Comparison of ENCODE assay signal across 1 cellular context in genomic region chr9:37679649-37680402, GRCh38.
TF ChIP-seq lines count a peak whose summit lies in the region.

No MANE protein-coding gene starts in this region.

TF ChIP-seq in SK-N-SH treated with all-trans-retinoic acid at 6 μM for 48 hours, 23 proteins besides CTCF, POLR2A, EP300 and RAD21 (continued from another document):
- TF ChIP-seq, protein P1, sequence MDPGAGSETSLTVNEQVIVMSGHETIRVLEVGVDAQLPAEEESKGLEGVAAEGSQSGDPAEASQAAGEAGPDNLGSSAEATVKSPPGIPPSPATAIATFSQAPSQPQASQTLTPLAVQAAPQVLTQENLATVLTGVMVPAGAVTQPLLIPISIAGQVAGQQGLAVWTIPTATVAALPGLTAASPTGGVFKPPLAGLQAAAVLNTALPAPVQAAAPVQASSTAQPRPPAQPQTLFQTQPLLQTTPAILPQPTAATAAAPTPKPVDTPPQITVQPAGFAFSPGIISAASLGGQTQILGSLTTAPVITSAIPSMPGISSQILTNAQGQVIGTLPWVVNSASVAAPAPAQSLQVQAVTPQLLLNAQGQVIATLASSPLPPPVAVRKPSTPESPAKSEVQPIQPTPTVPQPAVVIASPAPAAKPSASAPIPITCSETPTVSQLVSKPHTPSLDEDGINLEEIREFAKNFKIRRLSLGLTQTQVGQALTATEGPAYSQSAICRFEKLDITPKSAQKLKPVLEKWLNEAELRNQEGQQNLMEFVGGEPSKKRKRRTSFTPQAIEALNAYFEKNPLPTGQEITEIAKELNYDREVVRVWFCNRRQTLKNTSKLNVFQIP (CRISPR knock-in tag; IDR thresholded peaks at IDR 0.05; ENCODE audit: borderline replicate concordance, low read depth) = no peak
- TF ChIP-seq, protein P2, sequence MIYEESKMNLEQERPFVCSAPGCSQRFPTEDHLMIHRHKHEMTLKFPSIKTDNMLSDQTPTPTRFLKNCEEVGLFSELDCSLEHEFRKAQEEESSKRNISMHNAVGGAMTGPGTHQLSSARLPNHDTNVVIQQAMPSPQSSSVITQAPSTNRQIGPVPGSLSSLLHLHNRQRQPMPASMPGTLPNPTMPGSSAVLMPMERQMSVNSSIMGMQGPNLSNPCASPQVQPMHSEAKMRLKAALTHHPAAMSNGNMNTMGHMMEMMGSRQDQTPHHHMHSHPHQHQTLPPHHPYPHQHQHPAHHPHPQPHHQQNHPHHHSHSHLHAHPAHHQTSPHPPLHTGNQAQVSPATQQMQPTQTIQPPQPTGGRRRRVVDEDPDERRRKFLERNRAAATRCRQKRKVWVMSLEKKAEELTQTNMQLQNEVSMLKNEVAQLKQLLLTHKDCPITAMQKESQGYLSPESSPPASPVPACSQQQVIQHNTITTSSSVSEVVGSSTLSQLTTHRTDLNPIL (CRISPR knock-in tag; IDR thresholded peaks at IDR 0.05; ENCODE audit: low read depth) = no peak
- TF ChIP-seq ZFP3 (CRISPR knock-in tag; IDR thresholded peaks at IDR 0.05) (no peak), ZC3H10 (CRISPR knock-in tag; IDR thresholded peaks at IDR 0.05) (no peak), RARB (CRISPR knock-in tag; IDR thresholded peaks at IDR 0.05) (no peak), SNAI2 (CRISPR knock-in tag; IDR thresholded peaks at IDR 0.05) (no peak), BACH2 (CRISPR knock-in tag; IDR thresholded peaks at IDR 0.05; ENCODE audit: borderline replicate concordance) (no peak), ESRRG (CRISPR knock-in tag; IDR thresholded peaks at IDR 0.05) (no peak), CSDC2 (CRISPR knock-in tag; IDR thresholded peaks at IDR 0.05) (no peak), ZNF8 (CRISPR knock-in tag; IDR thresholded peaks at IDR 0.05) (no peak), OSR1 (CRISPR knock-in tag; IDR thresholded peaks at IDR 0.05) (no peak)
- TF ChIP-seq, protein P3, sequence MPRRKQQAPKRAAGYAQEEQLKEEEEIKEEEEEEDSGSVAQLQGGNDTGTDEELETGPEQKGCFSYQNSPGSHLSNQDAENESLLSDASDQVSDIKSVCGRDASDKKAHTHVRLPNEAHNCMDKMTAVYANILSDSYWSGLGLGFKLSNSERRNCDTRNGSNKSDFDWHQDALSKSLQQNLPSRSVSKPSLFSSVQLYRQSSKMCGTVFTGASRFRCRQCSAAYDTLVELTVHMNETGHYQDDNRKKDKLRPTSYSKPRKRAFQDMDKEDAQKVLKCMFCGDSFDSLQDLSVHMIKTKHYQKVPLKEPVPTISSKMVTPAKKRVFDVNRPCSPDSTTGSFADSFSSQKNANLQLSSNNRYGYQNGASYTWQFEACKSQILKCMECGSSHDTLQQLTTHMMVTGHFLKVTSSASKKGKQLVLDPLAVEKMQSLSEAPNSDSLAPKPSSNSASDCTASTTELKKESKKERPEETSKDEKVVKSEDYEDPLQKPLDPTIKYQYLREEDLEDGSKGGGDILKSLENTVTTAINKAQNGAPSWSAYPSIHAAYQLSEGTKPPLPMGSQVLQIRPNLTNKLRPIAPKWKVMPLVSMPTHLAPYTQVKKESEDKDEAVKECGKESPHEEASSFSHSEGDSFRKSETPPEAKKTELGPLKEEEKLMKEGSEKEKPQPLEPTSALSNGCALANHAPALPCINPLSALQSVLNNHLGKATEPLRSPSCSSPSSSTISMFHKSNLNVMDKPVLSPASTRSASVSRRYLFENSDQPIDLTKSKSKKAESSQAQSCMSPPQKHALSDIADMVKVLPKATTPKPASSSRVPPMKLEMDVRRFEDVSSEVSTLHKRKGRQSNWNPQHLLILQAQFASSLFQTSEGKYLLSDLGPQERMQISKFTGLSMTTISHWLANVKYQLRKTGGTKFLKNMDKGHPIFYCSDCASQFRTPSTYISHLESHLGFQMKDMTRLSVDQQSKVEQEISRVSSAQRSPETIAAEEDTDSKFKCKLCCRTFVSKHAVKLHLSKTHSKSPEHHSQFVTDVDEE (CRISPR knock-in tag; IDR thresholded peaks at IDR 0.05) = no peak
